ENCODE assay signal across 8 cellular contexts in genomic region chr1:15153184-15153841, GRCh38. TPM values are rescaled to one million over a fixed set of nuclear protein-coding genes. Genes with fewer than 3 reads are reported as not detected.
DNase-seq lines count a peak whose midpoint lies in the region; ATAC-seq, FAIRE-seq and TF ChIP-seq lines count a peak whose summit lies in the region.

TSS of gene TMEM51 (plus strand) at chr1:15153747. CDS start at chr1:15215088, 61,341 bp downstream.

- no peaks in the 10 kb centered on the region for H3K9me3 ChIP-seq in astrocyte (ENCODE audit: insufficient read depth, low read depth, low read length)

- no peaks in the 10 kb centered on the region for H3K79me2 ChIP-seq in astrocyte (ENCODE audit: insufficient read depth, low read length)

- H3K27ac ChIP-seq in astrocyte (ENCODE audit: low read depth, low read length) = peak within 1 kb of the TSS; percentile 5

- H3K36me3 ChIP-seq in astrocyte (ENCODE audit: insufficient read depth, low read length) = no peaks in the 10 kb centered on the region

- H3K27me3 Mint-ChIP-seq in activated naive CD4-positive, alpha-beta T cell treated with anti-CD3 and anti-CD28 coated beads for 36 hours (ENCODE audit: low read depth) = peaks cover 43% of the 10 kb centered on the region
- H3K27me3 Mint-ChIP-seq in astrocyte (ENCODE audit: low read depth, unreplicated experiment) = peaks cover 20% of the 10 kb centered on the region

- ATAC-seq in GM18870 (IDR thresholded peaks at IDR 0.05; ENCODE audit: unreplicated experiment) (no peak), HG03108 (IDR thresholded peaks at IDR 0.05; ENCODE audit: unreplicated experiment) (no peak)

- DNase-seq in activated naive CD4-positive, alpha-beta T cell treated with anti-CD3 and anti-CD28 coated beads for 36 hours = no peak
- DNase-seq in activated naive CD4-positive, alpha-beta T cell (lab: John Stamatoyannopoulos, UW) = no peak
- peak; percentile 34 to 78 for DNase-seq in NCI-H446 (lab: John Stamatoyannopoulos, UW)
- DNase-seq in astrocyte (ENCODE audit: low read depth) = peak; percentile 56
- peak; percentile 66 for DNase-seq in hepatic stellate cell (ENCODE audit: low spot score)
- DNase-seq in pulmonary artery endothelial cell (ENCODE audit: low read depth, low spot score) = peak; percentile 27

- H2AFZ ChIP-seq in astrocyte (ENCODE audit: low read depth, low read length) = peak within 1 kb of the TSS; percentile 83

- no peaks in the 10 kb centered on the region for H3K9me3 Mint-ChIP-seq in activated naive CD4-positive, alpha-beta T cell treated with anti-CD3 and anti-CD28 coated beads for 36 hours
- peaks cover 8% of the 10 kb centered on the region for H3K9me3 Mint-ChIP-seq in astrocyte (ENCODE audit: unreplicated experiment)

- H3K4me1 Mint-ChIP-seq in activated naive CD4-positive, alpha-beta T cell treated with anti-CD3 and anti-CD28 coated beads for 36 hours (ENCODE audit: low read depth) = peaks cover 30% of the 10 kb centered on the region
- H3K4me1 Mint-ChIP-seq in astrocyte (ENCODE audit: low read depth, unreplicated experiment) = peaks cover 12% of the 10 kb centered on the region

- H4K20me1 ChIP-seq in astrocyte (ENCODE audit: insufficient read depth, low read length) = peaks cover 11% of the 10 kb centered on the region

- H3K27ac Mint-ChIP-seq in activated naive CD4-positive, alpha-beta T cell treated with anti-CD3 and anti-CD28 coated beads for 36 hours = no peak within 1 kb of the TSS
- H3K27ac Mint-ChIP-seq in astrocyte (ENCODE audit: unreplicated experiment) = peak within 1 kb of the TSS; percentile 53

- H3K4me3 ChIP-seq in astrocyte (ENCODE audit: insufficient read depth, low read depth, low read length) = peak within 1 kb of the TSS; percentile 62

- peak within 1 kb of the TSS; percentile 72 for H3K9ac ChIP-seq in astrocyte (ENCODE audit: low read length)

- no peak for TF ChIP-seq CTCF in astrocyte (IDR thresholded peaks at IDR 0.05; ENCODE audit: insufficient read depth, low read depth, low read length)

- no peaks in the 10 kb centered on the region for H3K36me3 Mint-ChIP-seq in activated naive CD4-positive, alpha-beta T cell treated with anti-CD3 and anti-CD28 coated beads for 36 hours (ENCODE audit: low read depth)
- peaks cover 5% of the 10 kb centered on the region for H3K36me3 Mint-ChIP-seq in astrocyte (ENCODE audit: low read depth, unreplicated experiment)

- no peak for FAIRE-seq in astrocyte (lab: Jason Lieb, UNC)

- intact Hi-C loops in activated naive CD4-positive, alpha-beta T cell treated with anti-CD3 and anti-CD28 coated beads for 36 hours (cut with micrococcal nuclease) = loop anchor here (2.0 kb wide), 1 partner anchor 25 kb away; no protein-coding TSS in a partner anchor

- H3K4me1 ChIP-seq in astrocyte (ENCODE audit: insufficient read depth, low read length) = peaks cover 10% of the 10 kb centered on the region

- peaks cover 10% of the 10 kb centered on the region for H3K27me3 ChIP-seq in astrocyte (ENCODE audit: insufficient read depth, low read length)

- H3K4me2 ChIP-seq in astrocyte (ENCODE audit: low read length) = peak within 1 kb of the TSS; percentile 89

- CTCF ChIA-PET in activated naive CD4-positive, alpha-beta T cell treated with anti-CD3 and anti-CD28 coated beads for 36 hours (lab: Charles Lee) = interaction anchor here (0.8 to 2.0 kb wide), 6 partner anchors 9 to 246 kb away, joined by 3 to 8 read pairs (median 4); no protein-coding TSS in a partner anchor

- H3K4me3 Mint-ChIP-seq in activated naive CD4-positive, alpha-beta T cell treated with anti-CD3 and anti-CD28 coated beads for 36 hours = peak within 1 kb of the TSS; percentile 51
- peak within 1 kb of the TSS; percentile 90 for H3K4me3 Mint-ChIP-seq in astrocyte (ENCODE audit: unreplicated experiment)

RNA-seq across cellular contexts. Expression of gene TMEM51, which starts in this region (rescaled TPM):
- total RNA-seq in activated naive CD4-positive, alpha-beta T cell treated with anti-CD3 and anti-CD28 coated beads for 36 hours = under 1 TPM; 0.14 to 0.15 TPM
- total RNA-seq in astrocyte (6.9 TPM in 2 replicates), pulmonary artery endothelial cell (6.1 and 6.4 TPM in 2 replicates)

Comparison
In these comparisons a context has a peak if more than half of its experiments do, and no peak if none do; other contexts are left out.
1. DNase-seq: peak in NCI-H446 (2 of 2), astrocyte (single experiment), hepatic stellate cell (single experiment) and pulmonary artery endothelial cell (single experiment); none in activated naive CD4-positive, alpha-beta T cell treated with anti-CD3 and anti-CD28 coated beads for 36 hours (single experiment) and activated naive CD4-positive, alpha-beta T cell (0 of 4).